Comparison of ENCODE assay signal across 8 cellular contexts in genomic region chr10:784759-785538, GRCh38.
DNase-seq lines count a peak whose midpoint lies in the region; ATAC-seq, FAIRE-seq and TF ChIP-seq lines count a peak whose summit lies in the region.

No MANE protein-coding gene starts in this region.

- in situ Hi-C loops in K562 (cut with MboI) = no loop called here

- TF ChIP-seq CTCF in K562 (IDR thresholded peaks at IDR 0.05 in 2 of 3, conservative IDR thresholded peaks at IDR 0.05 in 1 of 3; ENCODE audit: insufficient read depth in 2 of 3, low read depth in 1 of 3, low read length in 3 of 3) = no peak

- BruUV-seq in K562 (replicated peaks; lab: Mats Ljungman, UMichigan) = no TSS peak

- H3K4me2 ChIP-seq in K562 (ENCODE audit: insufficient read depth, low read length) = no peak overlapping the region

- no peak overlapping the region for H3K9ac ChIP-seq in K562 (ENCODE audit: insufficient read depth in 1 of 2, low read depth in 2 of 2, low read length in 2 of 2)

- H3K27me3 ChIP-seq in K562 (ENCODE audit: control insufficient read depth in 2 of 2, insufficient read depth in 2 of 2, low read length in 2 of 2) (peaks cover 41 to 86% of the 10 kb centered on the region in 2 experiments; a peak in 4 of 5 replicates), small intestine (ENCODE audit: control insufficient read depth in 2 of 2, insufficient read depth in 2 of 2, low read length in 2 of 2) (no peaks in the 10 kb centered on the region)

- peaks cover 3% of the 10 kb centered on the region for H3K9me1 ChIP-seq in K562 (ENCODE audit: control insufficient read depth, insufficient read depth, low read length)

- no peak for ATAC-seq in K562
- no peak for ATAC-seq in GM18867 (IDR thresholded peaks at IDR 0.05; ENCODE audit: unreplicated experiment)

- CTCF ChIA-PET in K562 (lab: Yijun Ruan, JAX; ENCODE audit: low intra/inter-chr PET ratio) = interaction anchor here (0.6 kb wide), 1 partner anchor 290 kb away, joined by 3 read pairs; no protein-coding TSS in a partner anchor

- no peaks in the 10 kb centered on the region; the same call in 1 of the 2 replicates for H4K20me1 ChIP-seq in K562 (replicated peaks; ENCODE audit: control insufficient read depth, insufficient read depth, low read length)

- TF ChIP-seq POLR2A in K562 (conservative IDR thresholded peaks at IDR 0.05) = no peak

- no peak overlapping the region for H3K4me3 ChIP-seq in K562
- H3K4me3 ChIP-seq in small intestine (ENCODE audit: low read depth in 1 of 2, low read length in 2 of 2) = no peak overlapping the region

- no peak overlapping the region for H3K27ac ChIP-seq in K562 (ENCODE audit: extremely low read depth, low read depth, low read length)
- no peak overlapping the region for H3K27ac ChIP-seq in small intestine (ENCODE audit: low read depth in 1 of 2, low read length in 1 of 2)

- H3K79me2 ChIP-seq in K562 (ENCODE audit: control insufficient read depth, insufficient read depth, low read length) = no peaks in the 10 kb centered on the region

- intact Hi-C loops in K562 (cut with micrococcal nuclease) = loop anchor here (5.0 kb wide), 1 partner anchor 193 kb away; no protein-coding TSS in a partner anchor

- DNase-seq in NCI-H2029 (lab: John Stamatoyannopoulos, UW) (peak; percentile 2), NCI-H2029 treated with DMSO at 0.1 percent for 48 hours (lab: John Stamatoyannopoulos, UW) (no peak), RPMI8226 (peak; percentile 52), K562 (ENCODE audit: extremely low read depth in 1 of 4, low spot score in 3 of 4) (peak in 3 of 4 experiments; percentile 13 to 45 (median 45)), iris pigment epithelial cell (ENCODE audit: low read depth) (peak; percentile 78), small intestine (peak; percentile 39), SKM-1 treated with dmso at 0.1 percent for 144 hours (lab: John Stamatoyannopoulos, UW; ENCODE audit: unreplicated experiment) (no peak)

- H3K9me3 ChIP-seq in K562 (replicated peaks; ENCODE audit: control insufficient read depth, insufficient read depth, low read depth, low read length) (no peaks in the 10 kb centered on the region), small intestine (ENCODE audit: control insufficient read depth, low read depth) (no peaks in the 10 kb centered on the region)

- no peak for FAIRE-seq in K562 (lab: Jason Lieb, UNC)
- FAIRE-seq in small intestine (lab: Jason Lieb, UNC) = no peak

- POLR2A ChIA-PET in K562 (lab: Yijun Ruan, JAX) = interaction anchor here (0.6 to 1.5 kb wide), 5 partner anchors 17 to 788 kb away, joined by 3 to 6 read pairs (median 4); no protein-coding TSS in a partner anchor

- no peaks in the 10 kb centered on the region for H3K36me3 ChIP-seq in K562 (ENCODE audit: control insufficient read depth, insufficient read depth, low read length)
- H3K36me3 ChIP-seq in small intestine (ENCODE audit: control insufficient read depth in 2 of 2, insufficient read depth in 2 of 2, low read length in 2 of 2) = no peaks in the 10 kb centered on the region

- no peak for TF ChIP-seq RAD21 in K562 (CRISPR knock-in tag; conservative IDR thresholded peaks at IDR 0.05 in 1 of 2, IDR thresholded peaks at IDR 0.05 in 1 of 2)

- no peak overlapping the region for H2AFZ ChIP-seq in K562 (ENCODE audit: low read depth, low read length)

- peaks cover 6 to 49% of the 10 kb centered on the region in 2 experiments; a peak in 3 of 5 replicates for H3K4me1 ChIP-seq in K562 (replicated peaks in 1 of 2; ENCODE audit: control insufficient read depth in 2 of 2, insufficient read depth in 2 of 2, low read length in 2 of 2)
- no peaks in the 10 kb centered on the region for H3K4me1 ChIP-seq in small intestine (ENCODE audit: control insufficient read depth in 2 of 2, insufficient read depth in 1 of 2, low read depth in 1 of 2, low read length in 1 of 2)

- WGBS in K562 (ENCODE audit: insufficient coverage, low coverage, missing lambda C conversion rate) = 2% methylated on average over 38 of the region's 54 CpGs
- WGBS in small intestine, 3 donors = 8 to 14% (median 11%) methylated on average over 48 to 54 of the region's 54 CpGs

- TF ChIP-seq EP300 in K562 (IDR thresholded peaks at IDR 0.05; ENCODE audit: low read length) = no peak

TF ChIP-seq in K562, 482 proteins besides CTCF, POLR2A, EP300 and RAD21:
- TF ChIP-seq ETS2 (tag; IDR thresholded peaks at IDR 0.05; ENCODE audit: borderline replicate concordance, poor library complexity, severe bottlenecking) = no peak
- TF ChIP-seq EGR1 (conservative IDR thresholded peaks at IDR 0.05) = peak; percentile 84

Comparison
In these comparisons a context has a peak if more than half of its experiments do, and no peak if none do; other contexts are left out.
1. DNase-seq: peak in NCI-H2029 (single experiment), RPMI8226 (single experiment), K562 (3 of 4), iris pigment epithelial cell (single experiment) and small intestine (single experiment); none in NCI-H2029 treated with DMSO at 0.1 percent for 48 hours (single experiment) and SKM-1 treated with dmso at 0.1 percent for 144 hours (single experiment).